ENCODE assay signal across 8 cellular contexts in the genomic region with DNA sequence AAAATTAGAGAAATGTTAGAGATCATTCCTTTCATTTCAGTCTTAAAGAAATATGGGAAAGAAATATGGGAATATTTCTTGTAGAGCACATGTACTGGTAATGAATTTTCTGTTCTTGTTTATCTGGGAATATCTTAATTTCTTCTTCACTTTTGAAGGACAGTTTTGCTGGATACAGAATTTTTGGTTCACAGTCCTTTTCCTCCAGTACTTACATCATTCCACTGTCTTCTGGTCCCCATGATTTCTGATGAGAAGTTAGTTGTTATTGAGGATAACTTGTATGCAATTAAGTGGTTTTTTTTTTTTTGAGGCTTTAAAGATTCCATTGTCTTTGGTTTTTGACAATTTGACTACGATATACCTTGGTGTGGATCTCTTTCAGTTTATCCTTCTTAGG. TPM values are rescaled to one million over a fixed set of nuclear protein-coding genes. Genes with fewer than 3 reads are reported as not detected.
"Had no signal": no experiment of that assay in that cellular context is flagged by ENCODE, and none has a peak within 500 bp of the region (broad histone marks: within the 10 kb centered on the region; RNA-seq: fewer than 3 reads in every experiment).

No MANE protein-coding gene starts in this region.

- DNase-seq: GDM1, GF-D8 had no signal

- FAIRE-seq: G401.6, GM12891, GM12892, GM18507, GM19239 had no signal

RNA-seq across cellular contexts. Expression of a gene that starts 11.0 kb away (rescaled TPM):
- total RNA-seq: G401 had no signal
